27 cellular contexts compared by ENCODE assay signal in genomic region chr4:11507920-11508319, GRCh38.
"Had no signal": no experiment of that assay in that cellular context is flagged by ENCODE, and none has a peak within 500 bp of the region (broad histone marks: within the 10 kb centered on the region; RNA-seq: fewer than 3 reads in every experiment).

No MANE protein-coding gene starts in this region.

- H3K27ac Mint-ChIP-seq: activated B cell treated with CpG ODN at 0.5 μM for 24 hours; activated CD4-positive, alpha-beta T cell treated with anti-CD3 and anti-CD28 coated beads for 36 hours; activated naive CD8-positive, alpha-beta T cell; activated T-helper 2 cell treated with anti-CD3 and anti-CD28 coated beads, Interferon-gamma antibody, Interleukin-2, Interleukin-4, amounts not matched to agents 10 μg/mL and 5 μg/mL and 100 μg/mL, durations not matched to agents 14 hours and 24 hours and 36 hours; nephron had no signal

- H3K9me3 Mint-ChIP-seq: activated B cell treated with CpG ODN at 0.5 μM for 24 hours; activated T-cell treated with anti-CD3 and anti-CD28 coated beads, Interleukin-2, amount 50 U/mL, for 4 hours; central memory CD8-positive, alpha-beta T cell; nephron had no signal

- H3K4me3 Mint-ChIP-seq: activated B cell treated with CpG ODN at 0.5 μM for 24 hours; activated CD4-positive, alpha-beta T cell treated with anti-CD3 and anti-CD28 coated beads for 36 hours; activated naive CD8-positive, alpha-beta T cell; activated T-cell treated with anti-CD3 and anti-CD28 coated beads, Interleukin-2, amount 50 U/mL, for 4 hours; central memory CD8-positive, alpha-beta T cell; nephron had no signal

- H3K4me1 ChIP-seq: ascending aorta, prostate gland, upper lobe of left lung had no signal

- H3K27me3 Mint-ChIP-seq: activated B cell treated with CpG ODN at 0.5 μM for 24 hours had no signal

- H3K4me1 Mint-ChIP-seq: central memory CD8-positive, alpha-beta T cell had no signal

- H3K36me3 ChIP-seq: adrenal gland, ascending aorta, left ventricle myocardium inferior, neutrophil, ovary, prostate gland, upper lobe of left lung had no signal

- H3K4me3 ChIP-seq: adrenal gland, ascending aorta, coronary artery, hepatocyte, left ventricle myocardium inferior, ovary, prostate gland, upper lobe of left lung had no signal

- ATAC-seq: activated CD4-positive, alpha-beta T cell treated with anti-CD3 and anti-CD28 coated beads for 36 hours; activated T-cell treated with anti-CD3 and anti-CD28 coated beads, Interleukin-2, amount 50 U/mL, for 4 hours had no signal

- DNase-seq: activated B cell treated with CpG ODN at 0.5 μM for 24 hours; activated CD4-positive, alpha-beta T cell treated with anti-CD3 and anti-CD28 coated beads for 36 hours; activated CD4-positive, alpha-beta T cell treated with anti-CD3 and anti-CD28 coated beads, Interleukin-2, amount 50 U/mL, for 48 hours; activated CD8-positive, alpha-beta memory T cell treated with anti-CD3 and anti-CD28 coated beads, Interleukin-2, amount 50 U/mL, for 48 hours; activated naive CD4-positive, alpha-beta T cell; activated T-cell treated with anti-CD3 and anti-CD28 coated beads, Interleukin-2, amount 50 U/mL, for 4 hours; effector CD8-positive, alpha-beta T cell; foreskin melanocyte; glutamatergic neuron; kidney glomerular epithelial cell; left ventricle myocardium inferior; midbrain; ovary; stimulated activated CD4-positive, alpha-beta T cell treated with anti-CD3 and anti-CD28 coated beads, Interleukin-4, amount 100 ng/mL, for 24 hours; stimulated activated naive CD4-positive, alpha-beta T cell treated with Interleukin-2 at 50 U/mL for 16 hours; T1000; upper lobe of left lung had no signal

- H3K9me3 ChIP-seq: adrenal gland, ascending aorta, left ventricle myocardium inferior, neutrophil, ovary, prostate gland, upper lobe of left lung had no signal

- H3K36me3 Mint-ChIP-seq: activated naive CD8-positive, alpha-beta T cell had no signal
